8 cellular contexts compared by ENCODE assay signal in genomic region chr16:81746566-81746965, GRCh38. TPM values are rescaled to one million over a fixed set of nuclear protein-coding genes. Genes with fewer than 3 reads are reported as not detected.
A peak's percentile ranks its signal among the peaks of the same experiment; 100 is the strongest.
DNase-seq lines count a peak whose midpoint lies in the region; ATAC-seq, FAIRE-seq and TF ChIP-seq lines count a peak whose summit lies in the region.

No MANE protein-coding gene starts in this region.

- H2AFZ ChIP-seq in DND-41 (ENCODE audit: low read depth, low read length) (peak overlapping the region; percentile 89), endothelial cell of umbilical vein (ENCODE audit: low read depth, low read length) (peak overlapping the region; percentile 87)

- dilution Hi-C loops in endothelial cell of umbilical vein (cut with MboI; ENCODE audit: extremely low pct_ligation_motif_present, low sequenced_read_pairs): loop anchor here (25.0 kb wide), 1 partner anchor 359 kb away; no protein-coding TSS in a partner anchor

- no peaks in the 10 kb centered on the region for H3K9me1 ChIP-seq in endothelial cell of umbilical vein (replicated peaks; ENCODE audit: control insufficient read depth, extremely low read depth, insufficient read depth, low read length)

- H3K9me3 ChIP-seq in DND-41 (ENCODE audit: insufficient read depth, low read length, severe bottlenecking): no peaks in the 10 kb centered on the region
- no peaks in the 10 kb centered on the region for H3K9me3 ChIP-seq in NT2/D1 (ENCODE audit: insufficient read depth, low read length)
- no peaks in the 10 kb centered on the region for H3K9me3 ChIP-seq in endothelial cell of umbilical vein (replicated peaks; ENCODE audit: control insufficient read depth, insufficient read depth, low read length)
- no peaks in the 10 kb centered on the region for H3K9me3 ChIP-seq in neutrophil

- H3K4me3 ChIP-seq in DND-41 (ENCODE audit: low read depth in 1 of 2, low read length in 2 of 2) (peak overlapping the region in 1 of 2 experiments; percentile 55; a peak in 3 of 4 replicates), NT2/D1 (ENCODE audit: insufficient read length, low read depth) (peak overlapping the region; percentile 65), endothelial cell of umbilical vein (replicated peaks in 1 of 3; ENCODE audit: insufficient read depth in 1 of 3, low read depth in 1 of 3, low read length in 3 of 3) (peak overlapping the region in 1 of 3 experiments; percentile 4), neutrophil (ENCODE audit: low read depth in 1 of 2, low read length in 1 of 2) (peak overlapping the region; percentile 66 to 76)

- H3K4me1 ChIP-seq in DND-41 (ENCODE audit: insufficient read depth, low read length) (peaks cover 22% of the 10 kb centered on the region), NT2/D1 (ENCODE audit: insufficient read depth, insufficient read length) (peaks cover 5% of the 10 kb centered on the region), endothelial cell of umbilical vein (ENCODE audit: control insufficient read depth, extremely low read depth, insufficient read depth, low read length) (peaks cover 5% of the 10 kb centered on the region), neutrophil (ENCODE audit: control insufficient read depth in 1 of 2, insufficient read depth in 1 of 2, low read depth in 1 of 2, low read length in 1 of 2) (peaks cover 47 to 53% of the 10 kb centered on the region in 2 experiments)

- BruUV-seq in endothelial cell of umbilical vein (replicated peaks; lab: Mats Ljungman, UMichigan): no TSS peak

- TF ChIP-seq CTCF in DND-41 (IDR thresholded peaks at IDR 0.05; ENCODE audit: borderline replicate concordance, extremely low read depth, low read length, poor library complexity, severe bottlenecking) (no peak), endothelial cell of umbilical vein (IDR thresholded peaks at IDR 0.05; ENCODE audit: extremely low read depth in 1 of 2, insufficient read depth in 1 of 2, low read depth in 1 of 2, low read length in 2 of 2) (no peak), neutrophil (IDR thresholded peaks at IDR 0.05) (no peak)

- H3K79me2 ChIP-seq in DND-41 (ENCODE audit: insufficient read depth, low read length) (no peaks in the 10 kb centered on the region), endothelial cell of umbilical vein (ENCODE audit: control insufficient read depth, insufficient read depth, low read length) (no peaks in the 10 kb centered on the region)

- ATAC-seq in DND-41 (ENCODE audit: insufficient read depth, low read depth): no peak
- no peak for ATAC-seq in HG03135 (IDR thresholded peaks at IDR 0.05; ENCODE audit: unreplicated experiment)

- CTCF ChIA-PET in endothelial cell of umbilical vein (lab: Charles Lee): no interaction called here

- no peak for DNase-seq in DND-41
- DNase-seq in NT2/D1 (ENCODE audit: low read depth, low spot score): no peak
- DNase-seq in endothelial cell of umbilical vein (ENCODE audit: low read depth, low spot score): peak; percentile 13
- no peak for DNase-seq in DMS 273 (lab: John Stamatoyannopoulos, UW; ENCODE audit: unreplicated experiment)
- DNase-seq in AG08395 (ENCODE audit: low spot score): no peak
- DNase-seq in EL: no peak

- H3K9ac ChIP-seq in DND-41 (ENCODE audit: low read depth, low read length) (no peak overlapping the region; the same call in 1 of the 2 replicates), NT2/D1 (ENCODE audit: insufficient read length, low read depth) (peak overlapping the region; percentile 61), endothelial cell of umbilical vein (replicated peaks; ENCODE audit: extremely low read depth, insufficient read depth, low read length) (no peak overlapping the region)

- no peak for TF ChIP-seq POLR2A in endothelial cell of umbilical vein (IDR thresholded peaks at IDR 0.05; ENCODE audit: low read depth, low read length)

- H3K36me3 ChIP-seq in DND-41 (ENCODE audit: insufficient read depth, low read length): no peaks in the 10 kb centered on the region
- H3K36me3 ChIP-seq in NT2/D1 (ENCODE audit: insufficient read depth, insufficient read length, low read length): no peaks in the 10 kb centered on the region
- no peaks in the 10 kb centered on the region for H3K36me3 ChIP-seq in endothelial cell of umbilical vein (ENCODE audit: control insufficient read depth in 2 of 2, extremely low read depth in 1 of 2, insufficient read depth in 2 of 2, low read length in 2 of 2)
- no peaks in the 10 kb centered on the region for H3K36me3 ChIP-seq in neutrophil

- H3K4me2 ChIP-seq in DND-41 (ENCODE audit: insufficient read depth, low read length) (peak overlapping the region; percentile 70), endothelial cell of umbilical vein (ENCODE audit: insufficient read depth, low read length) (peak overlapping the region; percentile 40)

- no peak overlapping the region for H3K27ac ChIP-seq in DND-41 (ENCODE audit: low read length)
- H3K27ac ChIP-seq in endothelial cell of umbilical vein (ENCODE audit: insufficient read depth, low read depth, low read length): no peak overlapping the region
- peak overlapping the region; percentile 77 for H3K27ac ChIP-seq in neutrophil

- POLR2A ChIA-PET in endothelial cell of umbilical vein (lab: Charles Lee): no interaction called here

- H4K20me1 ChIP-seq in DND-41 (ENCODE audit: insufficient read depth, low read length) (no peaks in the 10 kb centered on the region), endothelial cell of umbilical vein (replicated peaks; ENCODE audit: control insufficient read depth, extremely low read depth, insufficient read depth, low read length) (no peaks in the 10 kb centered on the region)

- no peak for FAIRE-seq in endothelial cell of umbilical vein (lab: Jason Lieb, UNC)

- H3K27me3 ChIP-seq in DND-41 (ENCODE audit: insufficient read depth, low read length, poor library complexity) (peaks cover 11% of the 10 kb centered on the region), NT2/D1 (ENCODE audit: insufficient read depth, insufficient read length) (no peaks in the 10 kb centered on the region), endothelial cell of umbilical vein (ENCODE audit: control insufficient read depth in 2 of 2, insufficient read depth in 2 of 2, low read length in 2 of 2) (no peaks in the 10 kb centered on the region), neutrophil (no peaks in the 10 kb centered on the region)

- intact Hi-C loops in endothelial cell of umbilical vein (cut with micrococcal nuclease): loop anchor here (2.0 kb wide), 1 partner anchor 126 kb away; no protein-coding TSS in a partner anchor

TF ChIP-seq in endothelial cell of umbilical vein, 7 proteins besides CTCF, POLR2A, EP300 and RAD21:
- TF ChIP-seq POLR2AphosphoS5 (IDR thresholded peaks at IDR 0.05; ENCODE audit: insufficient read depth, low read depth, low read length) (no peak), JUN (IDR thresholded peaks at IDR 0.05; ENCODE audit: borderline replicate concordance, insufficient read depth, insufficient read length, low read depth) (no peak)

RNA-seq across cellular contexts. Expression of gene PLCG2, which starts 32.5 kb away (rescaled TPM):
- total RNA-seq in endothelial cell of umbilical vein: 9.6 and 13.6 TPM in 2 replicates
- polyA plus RNA-seq in endothelial cell of umbilical vein: 9.1 and 10.8 TPM in 2 replicates
- polyA plus RNA-seq in endothelial cell of umbilical vein (2011; cell fraction: cytosol; rRNA removed): 5.2 and 7.0 TPM in 2 replicates
- 31.5 and 32.8 TPM in 2 replicates for polyA plus RNA-seq in endothelial cell of umbilical vein (2011; cell fraction: nucleus; rRNA removed)
- polyA plus RNA-seq in endothelial cell of umbilical vein (2012): 5.4 and 5.8 TPM in 2 replicates
- polyA minus RNA-seq in endothelial cell of umbilical vein: 18.2 and 31.4 TPM in 2 replicates
- polyA minus RNA-seq in endothelial cell of umbilical vein (2011; cell fraction: cytosol; rRNA and poly(A)+ RNA removed): 2.6 TPM
- polyA minus RNA-seq in endothelial cell of umbilical vein (2011; cell fraction: nucleus; rRNA and poly(A)+ RNA removed): 27.5 and 31.1 TPM in 2 replicates
